14 cellular contexts compared by ENCODE assay signal in genomic region chr7:96093435-96093834, GRCh38.
A peak's percentile ranks its signal among the peaks of the same experiment; 100 is the strongest.
DNase-seq lines count a peak whose midpoint lies in the region; ATAC-seq, FAIRE-seq and TF ChIP-seq lines count a peak whose summit lies in the region.
"Had no signal": no experiment of that assay in that cellular context is flagged by ENCODE, and none has a peak within 500 bp of the region (broad histone marks: within the 10 kb centered on the region; RNA-seq: fewer than 3 reads in every experiment).

No MANE protein-coding gene starts in this region.

- peak overlapping the region; percentile 7 for H3K4me2 ChIP-seq in astrocyte (ENCODE audit: low read length)
- no peak overlapping the region for H3K4me2 ChIP-seq in OCI-LY7 (ENCODE audit: low read length)

- no peak for TF ChIP-seq CTCF in astrocyte (IDR thresholded peaks at IDR 0.05; ENCODE audit: insufficient read depth, low read depth, low read length)
- TF ChIP-seq CTCF in OCI-LY7 (conservative IDR thresholded peaks at IDR 0.05; ENCODE audit: low read length), result no peak

- H2AFZ ChIP-seq in astrocyte (ENCODE audit: low read depth, low read length) (no peak overlapping the region), OCI-LY7 (ENCODE audit: low read length) (no peak overlapping the region)

- H3K9ac ChIP-seq in astrocyte (ENCODE audit: low read length), result no peak overlapping the region

- peak overlapping the region; percentile 10 for H3K27ac Mint-ChIP-seq in astrocyte (ENCODE audit: unreplicated experiment)
- H3K27ac Mint-ChIP-seq: CD4-positive, alpha-beta T cell; naive B cell; type B pancreatic cell had no signal

- intact Hi-C loops in OCI-LY7 (cut with micrococcal nuclease; ENCODE audit: unreplicated experiment), result no loop called here

- H3K79me2 ChIP-seq in astrocyte (ENCODE audit: insufficient read depth, low read length) (no peaks in the 10 kb centered on the region), OCI-LY7 (ENCODE audit: insufficient read depth, low read depth, low read length) (no peaks in the 10 kb centered on the region)

- DNase-seq in AG08396 (ENCODE audit: low spot score), result peak; percentile 60
- DNase-seq in HPDE6-E6E7 (ENCODE audit: extremely low spot score), result peak; percentile 6
- peak; percentile 90 for DNase-seq in astrocyte (ENCODE audit: low read depth)
- peak; percentile 4 for DNase-seq in glomerular visceral epithelial cell (ENCODE audit: extremely low spot score)
- no peak for DNase-seq in OCI-LY7 (ENCODE audit: low spot score)
- DNase-seq in GM19238 (ENCODE audit: insufficient read length, low spot score), result no peak
- no peak for DNase-seq in NCI-H1092 (lab: John Stamatoyannopoulos, UW)
- DNase-seq: activated CD4-positive, alpha-beta T cell treated with anti-CD3 and anti-CD28 coated beads for 48 hours; CD4-positive, alpha-beta T cell; effector CD8-positive, alpha-beta T cell; naive B cell; small intestine had no signal

- no peak overlapping the region for H3K27ac ChIP-seq in astrocyte (ENCODE audit: low read depth, low read length)
- no peak overlapping the region for H3K27ac ChIP-seq in OCI-LY7 (ENCODE audit: low read depth, low read length, poor library complexity, severe bottlenecking)

- H3K9me2 ChIP-seq in OCI-LY7 (ENCODE audit: insufficient read depth, low read length), result no peaks in the 10 kb centered on the region

- H3K9me3 ChIP-seq in astrocyte (ENCODE audit: insufficient read depth, low read depth, low read length) (no peaks in the 10 kb centered on the region), OCI-LY7 (ENCODE audit: low read length) (no peaks in the 10 kb centered on the region)

- H3K27me3 Mint-ChIP-seq in astrocyte (ENCODE audit: low read depth, unreplicated experiment), result no peaks in the 10 kb centered on the region
- H3K27me3 Mint-ChIP-seq: type B pancreatic cell had no signal

- no peaks in the 10 kb centered on the region for H3K36me3 Mint-ChIP-seq in astrocyte (ENCODE audit: low read depth, unreplicated experiment)
- H3K36me3 Mint-ChIP-seq: naive B cell, type B pancreatic cell had no signal

- H3K4me1 Mint-ChIP-seq in astrocyte (ENCODE audit: low read depth, unreplicated experiment), result no peaks in the 10 kb centered on the region
- H3K4me1 Mint-ChIP-seq: naive B cell had no signal

- H3K27me3 ChIP-seq in astrocyte (ENCODE audit: insufficient read depth, low read length), result no peaks in the 10 kb centered on the region

- BruUV-seq in OCI-LY7 (replicated peaks; lab: Mats Ljungman, UMichigan), result no TSS peak

- H3K4me1 ChIP-seq in astrocyte (ENCODE audit: insufficient read depth, low read length) (peaks cover 4% of the 10 kb centered on the region), OCI-LY7 (ENCODE audit: insufficient read depth, low read length, poor library complexity, severe bottlenecking) (no peaks in the 10 kb centered on the region)

- no peak overlapping the region for H3K4me3 Mint-ChIP-seq in astrocyte (ENCODE audit: unreplicated experiment)
- H3K4me3 Mint-ChIP-seq: CD4-positive, alpha-beta T cell; naive B cell; type B pancreatic cell had no signal

- CTCF ChIA-PET in OCI-LY7 (lab: Charles Lee; ENCODE audit: unreplicated experiment), result no interaction called here

- POLR2A ChIA-PET in OCI-LY7 (lab: Charles Lee), result no interaction called here

- no peak for ATAC-seq in HG02852 (IDR thresholded peaks at IDR 0.05; ENCODE audit: unreplicated experiment)

- no peaks in the 10 kb centered on the region for H4K20me1 ChIP-seq in astrocyte (ENCODE audit: insufficient read depth, low read length)
- no peaks in the 10 kb centered on the region for H4K20me1 ChIP-seq in OCI-LY7 (ENCODE audit: insufficient read depth, low read length)

- no peak for FAIRE-seq in astrocyte (lab: Jason Lieb, UNC)
- FAIRE-seq: small intestine had no signal

- no peaks in the 10 kb centered on the region for H3K9me3 Mint-ChIP-seq in astrocyte (ENCODE audit: unreplicated experiment)
- H3K9me3 Mint-ChIP-seq: CD4-positive, alpha-beta T cell; naive B cell; type B pancreatic cell had no signal

- H3K4me3 ChIP-seq in astrocyte (ENCODE audit: insufficient read depth, low read depth, low read length), result no peak overlapping the region
- H3K4me3 ChIP-seq in OCI-LY7 (ENCODE audit: low read depth, low read length, poor library complexity, severe bottlenecking), result no peak overlapping the region

- H3K36me3 ChIP-seq in astrocyte (ENCODE audit: insufficient read depth, low read length) (no peaks in the 10 kb centered on the region), OCI-LY7 (ENCODE audit: insufficient read depth, low read length) (no peaks in the 10 kb centered on the region)

Comparison
In these comparisons a context has a peak if more than half of its experiments do, and no peak if none do; other contexts are left out.
1. DNase-seq: peak in AG08396 (single experiment), HPDE6-E6E7 (single experiment), astrocyte (single experiment) and glomerular visceral epithelial cell (single experiment); none in OCI-LY7 (single experiment), GM19238 (single experiment) and NCI-H1092 (single experiment).